Comparison of ENCODE assay signal across 9 cellular contexts in the genomic region with DNA sequence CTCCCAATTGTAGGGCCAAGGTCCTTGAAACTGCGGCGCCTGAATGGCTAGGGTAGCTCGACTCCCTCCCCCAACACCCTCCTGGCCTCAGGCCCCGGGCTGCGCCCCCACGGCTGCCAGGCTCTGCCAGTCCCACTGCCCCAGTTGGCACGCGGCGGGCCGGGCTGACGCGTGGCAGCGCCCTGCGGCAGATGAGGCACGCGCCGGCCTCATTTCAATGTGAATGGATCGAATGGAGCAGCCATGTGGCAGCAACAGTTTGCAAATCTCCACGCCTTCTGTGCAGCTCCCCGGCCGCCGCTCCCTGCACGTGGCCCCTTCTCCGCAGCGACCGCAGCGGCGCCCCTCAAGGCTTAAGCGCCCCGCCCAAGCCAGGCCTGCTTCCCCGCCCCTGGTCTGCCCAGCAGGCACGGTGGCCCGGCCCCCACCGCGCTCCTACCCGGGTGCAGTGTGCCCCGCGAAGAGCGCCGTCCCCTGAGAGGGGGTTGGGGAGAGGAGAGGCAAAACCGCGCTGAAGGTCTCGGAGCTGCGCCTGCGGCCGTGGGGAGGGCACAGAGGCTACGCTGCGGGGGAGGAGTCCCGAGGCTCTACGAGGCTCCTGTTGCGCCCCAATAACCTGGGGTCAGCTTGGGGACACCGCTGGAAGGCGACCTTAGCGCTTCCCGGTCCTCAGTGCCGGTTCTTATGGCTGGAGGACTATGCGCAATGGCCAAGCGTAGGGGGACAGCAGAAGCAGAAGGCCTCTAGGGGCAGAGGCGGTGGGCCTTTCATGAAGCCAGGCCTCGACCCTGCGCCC. TPM values are rescaled to one million over a fixed set of nuclear protein-coding genes. Genes with fewer than 3 reads are reported as not detected.
DNase-seq lines count a peak whose midpoint lies in the region; ATAC-seq and TF ChIP-seq lines count a peak whose summit lies in the region.
"Had no signal": no experiment of that assay in that cellular context is flagged by ENCODE, and none has a peak within 500 bp of the region (broad histone marks: within the 10 kb centered on the region; RNA-seq: fewer than 3 reads in every experiment).

No MANE protein-coding gene starts in this region.

- no peak overlapping the region for H3K9ac ChIP-seq in skeletal muscle satellite cell (ENCODE audit: low read depth, low read length)

- peak overlapping the region; percentile 65 for H3K4me2 ChIP-seq in skeletal muscle satellite cell (ENCODE audit: low read length)

- H3K9me3 Mint-ChIP-seq in glutamatergic neuron (ENCODE audit: unreplicated experiment): peaks cover 28% of the 10 kb centered on the region

- H3K27me3 Mint-ChIP-seq in T-helper 17 cell (peaks cover 40% of the 10 kb centered on the region), glutamatergic neuron (ENCODE audit: unreplicated experiment) (peaks cover 27% of the 10 kb centered on the region)

- peaks cover 36% of the 10 kb centered on the region for H3K4me1 ChIP-seq in skeletal muscle satellite cell (ENCODE audit: control insufficient read depth, insufficient read depth, low read length)

- no peaks in the 10 kb centered on the region for H3K9me3 ChIP-seq in T-helper 17 cell (ENCODE audit: control insufficient read depth, low read length, poor library complexity, severe bottlenecking)
- no peaks in the 10 kb centered on the region for H3K9me3 ChIP-seq in skeletal muscle satellite cell (replicated peaks; ENCODE audit: low read length)

- TF ChIP-seq CTCF in glutamatergic neuron (IDR thresholded peaks at IDR 0.05; ENCODE audit: partially characterized antibody, unreplicated experiment): no peak

- no peak overlapping the region for H3K27ac Mint-ChIP-seq in T-helper 17 cell
- peak overlapping the region; percentile 92 for H3K27ac Mint-ChIP-seq in glutamatergic neuron (ENCODE audit: unreplicated experiment)

- peaks cover 57% of the 10 kb centered on the region for H3K27me3 ChIP-seq in skeletal muscle satellite cell (ENCODE audit: control insufficient read depth, insufficient read depth, low read length)

- no peaks in the 10 kb centered on the region for H3K36me3 ChIP-seq in skeletal muscle satellite cell (ENCODE audit: insufficient read depth, low read length)

- ATAC-seq in T-helper 17 cell (peak; percentile 29), HG03039 (IDR thresholded peaks at IDR 0.05; ENCODE audit: unreplicated experiment) (no peak)

- DNase-seq in SIG-M5 treated with dmso at 0.1 percent for 504 hours (lab: John Stamatoyannopoulos, UW; ENCODE audit: unreplicated experiment) (peak; percentile 25), SIG-M5 (lab: John Stamatoyannopoulos, UW) (no peak), T-helper 17 cell (no peak), glutamatergic neuron (peak; percentile 82), NOMO-1 (lab: John Stamatoyannopoulos, UW; ENCODE audit: unreplicated experiment in 2 of 2) (no peak)
- no peak for DNase-seq in central memory CD4-positive, alpha-beta T cell
- DNase-seq: NCI-H2107 had no signal

- H3K4me3 Mint-ChIP-seq in T-helper 17 cell (peak overlapping the region; percentile 88), glutamatergic neuron (ENCODE audit: unreplicated experiment) (peak overlapping the region; percentile 84)

- peaks cover 5% of the 10 kb centered on the region for H3K36me3 Mint-ChIP-seq in T-helper 17 cell (ENCODE audit: low read depth)
- H3K36me3 Mint-ChIP-seq in glutamatergic neuron (ENCODE audit: unreplicated experiment): no peaks in the 10 kb centered on the region

- H3K4me1 Mint-ChIP-seq in T-helper 17 cell: peaks cover 31% of the 10 kb centered on the region
- peaks cover 24% of the 10 kb centered on the region for H3K4me1 Mint-ChIP-seq in glutamatergic neuron (ENCODE audit: low read depth, unreplicated experiment)

- H3K4me3 ChIP-seq in skeletal muscle satellite cell (ENCODE audit: low read length): peak overlapping the region; percentile 41

RNA-seq across cellular contexts. Expression of a gene that starts 3.1 kb away (rescaled TPM):
- not detected for total RNA-seq in T-helper 17 cell
- total RNA-seq in glutamatergic neuron (ENCODE audit: unreplicated experiment): 12.5 TPM
- 0.22 and 0.25 TPM in 2 replicates for total RNA-seq in skeletal muscle satellite cell (2012; rRNA removed)

RNA-seq across cellular contexts. Expression of a gene that starts 27.2 kb away (rescaled TPM):
- total RNA-seq in T-helper 17 cell (under 1 TPM; 0.35 to 0.70 TPM), glutamatergic neuron (ENCODE audit: unreplicated experiment) (45.6 TPM)
- total RNA-seq in skeletal muscle satellite cell (2012; rRNA removed): 7.6 and 10.5 TPM in 2 replicates

RNA-seq across cellular contexts. Expression of a gene that starts 31.8 kb away (rescaled TPM):
- total RNA-seq in T-helper 17 cell: 10 to 100 TPM; 13.6 to 18.4 TPM
- total RNA-seq in glutamatergic neuron (ENCODE audit: unreplicated experiment): 33.5 TPM
- total RNA-seq in skeletal muscle satellite cell (2012; rRNA removed): 41.5 and 43.6 TPM in 2 replicates

RNA-seq across cellular contexts. Expression of a gene that starts 52.0 kb away (rescaled TPM):
- under 1 TPM in 1 of 2 donors, not detected in 1; 0.18 TPM for total RNA-seq in T-helper 17 cell
- 1.8 TPM for total RNA-seq in glutamatergic neuron (ENCODE audit: unreplicated experiment)
- total RNA-seq in skeletal muscle satellite cell (2012; rRNA removed): under 0.01 TPM in 2 replicates

Comparison
In these comparisons a context has a peak if more than half of its experiments do, and no peak if none do; other contexts are left out.
1. DNase-seq: peak in SIG-M5 treated with dmso at 0.1 percent for 504 hours (single experiment) and glutamatergic neuron (single experiment); none in SIG-M5 (single experiment), T-helper 17 cell (0 of 3), central memory CD4-positive, alpha-beta T cell (single experiment) and NOMO-1 (0 of 2).
2. RNA of a gene that starts 3.1 kb away (total RNA-seq): 12.5 TPM in glutamatergic neuron (single experiment); not detected in T-helper 17 cell; every median in the first group is over 10 times any median in the second.
3. RNA of a gene that starts 27.2 kb away (total RNA-seq): 45.6 TPM in glutamatergic neuron (single experiment); 0.35 to 0.70 TPM in T-helper 17 cell; every median in the first group is over 10 times any median in the second.